In the genomic region with DNA sequence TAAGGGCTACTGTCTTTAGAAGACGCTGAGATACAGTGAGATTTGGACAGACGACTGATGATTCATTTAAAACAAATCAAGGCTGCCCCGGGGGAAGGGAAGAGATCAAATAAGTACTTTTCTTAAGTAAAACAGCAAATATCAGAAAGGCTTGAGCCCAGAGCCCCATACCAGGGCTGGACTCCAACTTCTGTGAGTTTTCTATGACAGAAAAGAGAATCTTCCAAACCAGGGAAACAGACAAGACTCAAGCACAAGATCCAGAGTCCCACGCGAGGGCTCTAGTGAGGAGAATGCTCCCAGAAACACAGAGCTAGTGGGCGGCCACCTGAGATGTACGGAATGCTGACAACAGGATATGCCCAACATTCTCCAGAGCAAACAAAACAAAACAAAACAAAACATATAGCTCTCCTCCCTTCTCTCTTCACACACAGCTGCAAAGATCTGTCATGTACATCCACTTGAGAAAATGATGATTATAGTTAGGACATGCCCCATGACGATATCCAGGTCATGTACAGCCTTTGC, we compare ENCODE assay signal across 10 cellular contexts. TPM values are rescaled to one million over a fixed set of nuclear protein-coding genes. Genes with fewer than 3 reads are reported as not detected.
DNase-seq lines count a peak whose midpoint lies in the region; ATAC-seq, FAIRE-seq and TF ChIP-seq lines count a peak whose summit lies in the region.
"Had no signal": no experiment of that assay in that cellular context is flagged by ENCODE, and none has a peak within 500 bp of the region (broad histone marks: within the 10 kb centered on the region; RNA-seq: fewer than 3 reads in every experiment).

No MANE protein-coding gene starts in this region.

- H3K9me3 ChIP-seq in A549 (no peaks in the 10 kb centered on the region), PC-9 (ENCODE audit: insufficient read depth, low read depth) (no peaks in the 10 kb centered on the region), esophagus squamous epithelium (no peaks in the 10 kb centered on the region), osteoblast (ENCODE audit: low read depth, low read length) (no peaks in the 10 kb centered on the region), Peyer's patch (no peaks in the 10 kb centered on the region)

- TF ChIP-seq POLR2A in A549 (IDR thresholded peaks at IDR 0.05; ENCODE audit: low read length) (no peak), esophagus squamous epithelium (IDR thresholded peaks at IDR 0.05) (no peak), Peyer's patch (IDR thresholded peaks at IDR 0.05) (no peak)

- WGBS in A549 (ENCODE audit: missing lambda C conversion rate) = 9% methylated on average over 8 of the region's 8 CpGs
- 45 to 47% methylated on average over 8 of the region's 8 CpGs for WGBS in esophagus squamous epithelium, 2 donors

- H4K20me1 ChIP-seq in PC-9 (ENCODE audit: insufficient read depth) (no peaks in the 10 kb centered on the region), osteoblast (ENCODE audit: insufficient read depth, low read length) (peaks cover 56% of the 10 kb centered on the region)

- H3K79me2 ChIP-seq in PC-9 (ENCODE audit: low read depth) = peaks cover 47% of the 10 kb centered on the region
- H3K79me2 ChIP-seq in osteoblast (ENCODE audit: insufficient read depth, low read length) = peaks cover 44% of the 10 kb centered on the region

- ATAC-seq in A549 = peak; percentile 62 to 70; a peak in 5 of 6 replicates

- TF ChIP-seq CTCF in A549 (IDR thresholded peaks at IDR 0.05) (no peak), PC-9 (conservative IDR thresholded peaks at IDR 0.05) (no peak), esophagus squamous epithelium (IDR thresholded peaks at IDR 0.05) (no peak), osteoblast (IDR thresholded peaks at IDR 0.05; ENCODE audit: extremely low read depth, low read depth, low read length) (no peak), Peyer's patch (IDR thresholded peaks at IDR 0.05) (no peak)

- H3K27me3 ChIP-seq in PC-9 (ENCODE audit: insufficient read depth, low read depth) (no peaks in the 10 kb centered on the region), esophagus squamous epithelium (no peaks in the 10 kb centered on the region), osteoblast (ENCODE audit: insufficient read depth, low read length) (no peaks in the 10 kb centered on the region), Peyer's patch (no peaks in the 10 kb centered on the region)

- peaks cover 66% of the 10 kb centered on the region for H3K4me1 ChIP-seq in A549
- peaks cover 71% of the 10 kb centered on the region for H3K4me1 ChIP-seq in PC-9 (replicated peaks; ENCODE audit: insufficient read depth)
- peaks cover 14 to 73% (median 32%) of the 10 kb centered on the region in 3 donors for H3K4me1 ChIP-seq in esophagus squamous epithelium
- H3K4me1 ChIP-seq in osteoblast (ENCODE audit: insufficient read depth, low read length) = peaks cover 43% of the 10 kb centered on the region
- H3K4me1 ChIP-seq in Peyer's patch = peaks cover 0 to 14% (median 8%) of the 10 kb centered on the region in 4 donors

- no peak for TF ChIP-seq RAD21 in A549 (conservative IDR thresholded peaks at IDR 0.05 in 1 of 2, IDR thresholded peaks at IDR 0.05 in 1 of 2)

- DNase-seq in A549 (ENCODE audit: low read depth in 1 of 2, low spot score in 1 of 2) (peak in 1 of 2 experiments; percentile 36), PC-9 (peak in 1 of 2 experiments; percentile 45), esophagus squamous epithelium (lab: John Stamatoyannopoulos, UW) (no peak), osteoblast (ENCODE audit: insufficient read length, low spot score, missing footprints) (peak; percentile 79), Peyer's patch (no peak), NCI-H1930 (lab: John Stamatoyannopoulos, UW) (no peak)
- no peak for DNase-seq in stimulated activated CD4-positive, alpha-beta T cell treated with anti-CD3 and anti-CD28 coated beads, Interleukin-2, amount 100 ng/mL, for 48 hours
- DNase-seq in activated CD4-positive, alpha-beta T cell treated with anti-CD3 and anti-CD28 coated beads for 48 hours = no peak
- DNase-seq: activated CD4-positive, alpha-beta T cell treated with anti-CD3 and anti-CD28 coated beads for 4 hours; activated naive CD4-positive, alpha-beta T cell treated with anti-CD3 and anti-CD28 coated beads for 36 hours had no signal

- FAIRE-seq in A549 (lab: Jason Lieb, UNC) = no peak

- peak overlapping the region; percentile 3; the same call in 1 of the 3 replicates for H3K4me3 ChIP-seq in A549
- H3K4me3 ChIP-seq in PC-9 = peak overlapping the region; percentile 38; the same call in 1 of the 2 replicates
- no peak overlapping the region for H3K4me3 ChIP-seq in esophagus squamous epithelium
- no peak overlapping the region for H3K4me3 ChIP-seq in osteoblast (ENCODE audit: insufficient read depth, low read length)
- H3K4me3 ChIP-seq in Peyer's patch = no peak overlapping the region

- H3F3A ChIP-seq in PC-9 (ENCODE audit: insufficient read depth, low read depth) = peaks cover 43% of the 10 kb centered on the region

- TF ChIP-seq EP300 in A549 (IDR thresholded peaks at IDR 0.05) = no peak

- H3K27ac ChIP-seq in A549 = peak overlapping the region; percentile 72 to 83
- H3K27ac ChIP-seq in PC-9 = peak overlapping the region; percentile 85
- H3K27ac ChIP-seq in esophagus squamous epithelium = peak overlapping the region in 3 of 4 donors; percentile 47 to 68 (median 54)
- no peak overlapping the region for H3K27ac ChIP-seq in osteoblast (ENCODE audit: low read depth, low read length)
- peak overlapping the region in 2 of 4 donors; percentile 34 to 53 for H3K27ac ChIP-seq in Peyer's patch

- H3K4me2 ChIP-seq in A549 (peak overlapping the region; percentile 75), PC-9 (peak overlapping the region; percentile 78), osteoblast (ENCODE audit: insufficient read depth, low read length) (peak overlapping the region; percentile 22)

- H3K36me3 ChIP-seq in PC-9 (ENCODE audit: low read depth) = no peaks in the 10 kb centered on the region
- H3K36me3 ChIP-seq in esophagus squamous epithelium = no peaks in the 10 kb centered on the region
- no peaks in the 10 kb centered on the region for H3K36me3 ChIP-seq in osteoblast (ENCODE audit: insufficient read depth, low read length)
- H3K36me3 ChIP-seq in Peyer's patch = no peaks in the 10 kb centered on the region

- POLR2A ChIA-PET in A549 (lab: Yijun Ruan, JAX) (interaction anchor here (0.9 kb wide), 1 partner anchor 67 kb away, joined by 3 read pairs; no protein-coding TSS in a partner anchor), PC-9 (lab: Charles Lee; ENCODE audit: unreplicated experiment) (interaction anchor here (0.6 kb wide), 1 partner anchor 151 kb away, joined by 3 read pairs; no protein-coding TSS in a partner anchor)

- no TSS peak for BruUV-seq in PC-9 (replicated peaks; lab: Mats Ljungman, UMichigan)

- H3K9me2 ChIP-seq in PC-9 (ENCODE audit: insufficient read depth) = no peaks in the 10 kb centered on the region

- CTCF ChIA-PET in A549 (lab: Yijun Ruan, JAX) (interaction anchor here (1.4 to 1.5 kb wide), 2 partner anchors 12 to 20 kb away, joined by 3 to 4 read pairs; no protein-coding TSS in a partner anchor), PC-9 (lab: Charles Lee) (interaction anchor here (1.3 kb wide), 1 partner anchor 67 kb away, joined by 4 read pairs; no protein-coding TSS in a partner anchor)

- H2AFZ ChIP-seq in PC-9 = no peak overlapping the region
- H2AFZ ChIP-seq in osteoblast (ENCODE audit: low read length) = no peak overlapping the region

- intact Hi-C loops in PC-9 (cut with micrococcal nuclease; ENCODE audit: unreplicated experiment) (loop anchor here (1.0 to 10.0 kb wide), 3 partner anchors 19 to 548 kb away; no protein-coding TSS in a partner anchor), esophagus squamous epithelium (cut with DNase I) (no loop called here)

TF ChIP-seq in A549, 52 proteins besides CTCF, POLR2A, EP300 and RAD21:
- TF ChIP-seq NPAS2 (CRISPR knock-in tag; IDR thresholded peaks at IDR 0.05; ENCODE audit: borderline replicate concordance) = no peak
- 0 out of 2 replicates have a peak, but pooled peaks have one; percentile 44 for TF ChIP-seq FOSL2 (IDR thresholded peaks at IDR 0.05)
- TF ChIP-seq FOSL2 (CRISPR knock-in tag; IDR thresholded peaks at IDR 0.05) = peak; percentile 29; the same call in 1 of the 2 replicates
- TF ChIP-seq, protein P1, sequence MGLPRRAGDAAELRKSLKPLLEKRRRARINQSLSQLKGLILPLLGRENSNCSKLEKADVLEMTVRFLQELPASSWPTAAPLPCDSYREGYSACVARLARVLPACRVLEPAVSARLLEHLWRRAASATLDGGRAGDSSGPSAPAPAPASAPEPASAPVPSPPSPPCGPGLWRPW (IDR thresholded peaks at IDR 0.05) = no peak
- no peak for TF ChIP-seq CHD4 (IDR thresholded peaks at IDR 0.05; ENCODE audit: borderline replicate concordance)
- TF ChIP-seq, protein P2, sequence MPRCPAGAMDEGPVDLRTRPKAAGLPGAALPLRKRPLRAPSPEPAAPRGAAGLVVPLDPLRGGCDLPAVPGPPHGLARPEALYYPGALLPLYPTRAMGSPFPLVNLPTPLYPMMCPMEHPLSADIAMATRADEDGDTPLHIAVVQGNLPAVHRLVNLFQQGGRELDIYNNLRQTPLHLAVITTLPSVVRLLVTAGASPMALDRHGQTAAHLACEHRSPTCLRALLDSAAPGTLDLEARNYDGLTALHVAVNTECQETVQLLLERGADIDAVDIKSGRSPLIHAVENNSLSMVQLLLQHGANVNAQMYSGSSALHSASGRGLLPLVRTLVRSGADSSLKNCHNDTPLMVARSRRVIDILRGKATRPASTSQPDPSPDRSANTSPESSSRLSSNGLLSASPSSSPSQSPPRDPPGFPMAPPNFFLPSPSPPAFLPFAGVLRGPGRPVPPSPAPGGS (IDR thresholded peaks at IDR 0.05) = no peak
- 0 out of 2 replicates have a peak, but pooled peaks have one; percentile 37 for TF ChIP-seq JUNB (IDR thresholded peaks at IDR 0.05)
- no peak for TF ChIP-seq HOXB13 (CRISPR knock-in tag; IDR thresholded peaks at IDR 0.05; ENCODE audit: low read depth)

RNA-seq across cellular contexts. Expression of a gene that starts 13.1 kb away (rescaled TPM):
- polyA plus RNA-seq in A549 (2011; rRNA removed) (12.4 and 14.7 TPM in 2 replicates), A549 (2017; fragmentation: RNase III; extraction: RNeasy Plus Mini Kit Qiagen cat#74134 plus additional on column Dnase treatment) (9.4 to 10.7 TPM (median 10.0 TPM) in 3 replicates)
- polyA plus RNA-seq in A549 (2012; cell fraction: cytosol; rRNA removed) = 4.3 and 4.8 TPM in 2 replicates
- polyA plus RNA-seq in A549 (2012; cell fraction: nucleus; rRNA removed) = 4.1 and 6.0 TPM in 2 replicates
- polyA minus RNA-seq in A549 (2011; rRNA and poly(A)+ RNA removed) = 16.0 and 18.6 TPM in 2 replicates
- total RNA-seq in PC-9 (2021) (50.1 and 96.6 TPM in 2 replicates), esophagus squamous epithelium (100 to 1,000 TPM in 1 of 4 donors, 10 to 100 TPM in 3; 59.7 to 101 (median 73.8) TPM), osteoblast (57.5 and 61.0 TPM in 2 replicates), Peyer's patch (10 to 100 TPM; 14.9 to 23.1 (median 18.1) TPM)

Comparison
In these comparisons a context has a peak if more than half of its experiments do, and no peak if none do; other contexts are left out.
1. H3K4me2 ChIP-seq: peak in every context shown above with its lines; median percentile 78 in PC-9; 75 in A549; 22 in osteoblast.
2. H3K4me3 ChIP-seq: peak in A549 (single experiment) and PC-9 (single experiment); none in esophagus squamous epithelium (0 of 4), osteoblast (single experiment) and Peyer's patch (0 of 4).